15 cellular contexts compared by ENCODE assay signal in genomic region chr20:37944456-37944981, GRCh38. TPM values are rescaled to one million over a fixed set of nuclear protein-coding genes. Genes with fewer than 3 reads are reported as not detected.
DNase-seq lines count a peak whose midpoint lies in the region; ATAC-seq and TF ChIP-seq lines count a peak whose summit lies in the region.
"Had no signal": no experiment of that assay in that cellular context is flagged by ENCODE, and none has a peak within 500 bp of the region (broad histone marks: within the 10 kb centered on the region; RNA-seq: fewer than 3 reads in every experiment).

No MANE protein-coding gene starts in this region.

- intact Hi-C loops in upper lobe of right lung (cut with DNase I) (no loop called here), sciatic nerve (cut with DNase I) (no loop called here)

- H3K36me3 ChIP-seq in RWPE2 (ENCODE audit: low read depth) (no peaks in the 10 kb centered on the region), upper lobe of right lung (no peaks in the 10 kb centered on the region)

- no peak overlapping the region for H3K27ac ChIP-seq in RWPE2 (ENCODE audit: poor library complexity, severe bottlenecking)
- no peak overlapping the region for H3K27ac ChIP-seq in upper lobe of right lung
- H3K27ac ChIP-seq: HL-60 had no signal

- H3K4me3 ChIP-seq in RWPE2 (ENCODE audit: severe bottlenecking) (no peak overlapping the region), upper lobe of right lung (no peak overlapping the region)
- H3K4me3 ChIP-seq: GM12878, K562 had no signal

- TF ChIP-seq CTCF in RWPE2 (IDR thresholded peaks at IDR 0.05; ENCODE audit: poor library complexity, severe bottlenecking) (no peak), upper lobe of right lung (IDR thresholded peaks at IDR 0.05) (no peak)

- DNase-seq in activated effector memory CD4-positive, alpha-beta T cell treated with anti-CD3 and anti-CD28 coated beads, Interleukin-2, amount 50 U/mL, for 16 hours, result peak; percentile 53
- DNase-seq in activated effector memory CD4-positive, alpha-beta T cell treated with Interleukin-2 at 50 U/mL for 16 hours, result no peak
- DNase-seq in RWPE2 (ENCODE audit: low spot score), result peak; percentile 77
- DNase-seq in mesenteric fat pad (ENCODE audit: low spot score), result peak; percentile 74
- peak; percentile 55 for DNase-seq in upper lobe of right lung
- DNase-seq in sciatic nerve (ENCODE audit: low spot score), result no peak
- DNase-seq: AML-193, NCI-H1048, NCI-H2081 treated with DMSO at 0.1 percent for 48 hours had no signal

- H3K27me3 ChIP-seq in RWPE2 (ENCODE audit: insufficient read depth, poor library complexity, severe bottlenecking) (no peaks in the 10 kb centered on the region), upper lobe of right lung (no peaks in the 10 kb centered on the region)

- ATAC-seq in RWPE2 (ENCODE audit: low read depth) (no peak), upper lobe of right lung (no peak), GM21381 (IDR thresholded peaks at IDR 0.05; ENCODE audit: unreplicated experiment) (no peak), HG03175 (IDR thresholded peaks at IDR 0.05; ENCODE audit: unreplicated experiment) (no peak), sciatic nerve (no peak)
- ATAC-seq: GM12878 had no signal

- H3K9me3 ChIP-seq in RWPE2 (ENCODE audit: severe bottlenecking) (no peaks in the 10 kb centered on the region), upper lobe of right lung (no peaks in the 10 kb centered on the region)

- H3K4me1 ChIP-seq in RWPE2 (ENCODE audit: insufficient read depth, poor library complexity, severe bottlenecking), result no peaks in the 10 kb centered on the region
- H3K4me1 ChIP-seq in upper lobe of right lung, result no peaks in the 10 kb centered on the region
- H3K4me1 ChIP-seq: Caco-2 had no signal

RNA-seq across cellular contexts. Expression of gene VSTM2L, which starts 41.6 kb away (rescaled TPM):
- total RNA-seq in mesenteric fat pad (0.93 TPM), upper lobe of right lung (12.9 TPM), sciatic nerve (1.6 TPM)
- total RNA-seq: Caco-2, K562 had no signal

Comparison
In these comparisons a context has a peak if more than half of its experiments do, and no peak if none do; other contexts are left out.
1. DNase-seq: peak in activated effector memory CD4-positive, alpha-beta T cell treated with anti-CD3 and anti-CD28 coated beads, Interleukin-2, amount 50 U/mL, for 16 hours (single experiment), RWPE2 (single experiment), mesenteric fat pad (single experiment) and upper lobe of right lung (single experiment); none in activated effector memory CD4-positive, alpha-beta T cell treated with Interleukin-2 at 50 U/mL for 16 hours (single experiment) and sciatic nerve (single experiment).